Comparison of ENCODE assay signal across 19 cellular contexts in genomic region chr20:44188752-44189151, GRCh38. TPM values are rescaled to one million over a fixed set of nuclear protein-coding genes. Genes with fewer than 3 reads are reported as not detected.
DNase-seq lines count a peak whose midpoint lies in the region; ATAC-seq, FAIRE-seq and TF ChIP-seq lines count a peak whose summit lies in the region.
"Had no signal": no experiment of that assay in that cellular context is flagged by ENCODE, and none has a peak within 500 bp of the region (broad histone marks: within the 10 kb centered on the region; RNA-seq: fewer than 3 reads in every experiment).

No MANE protein-coding gene starts in this region.

- H3K9ac ChIP-seq in K562 (ENCODE audit: insufficient read depth in 1 of 2, low read depth in 2 of 2, low read length in 2 of 2) (no peak overlapping the region), mesendoderm (ENCODE audit: low read length) (no peak overlapping the region)

- H2AK5ac ChIP-seq in mesendoderm (ENCODE audit: low read length) = no peak overlapping the region

- no peak overlapping the region for H4K5ac ChIP-seq in mesendoderm (ENCODE audit: low read length)

- H4K20me1 ChIP-seq in K562 (replicated peaks; ENCODE audit: control insufficient read depth, insufficient read depth, low read length) = no peaks in the 10 kb centered on the region; the same call in 1 of the 2 replicates

- H3K4me3 ChIP-seq in K562 (no peak overlapping the region), mesendoderm (ENCODE audit: low read length) (no peak overlapping the region), transverse colon (no peak overlapping the region)
- H3K4me3 ChIP-seq: HAP-1 had no signal

- H4K8ac ChIP-seq in mesendoderm (ENCODE audit: low read depth, low read length) = no peak overlapping the region

- POLR2A ChIA-PET in K562 (lab: Yijun Ruan, JAX) = interaction anchor here (0.8 to 1.7 kb wide), 4 partner anchors 8 to 72 kb away, joined by 4 to 7 read pairs (median 4); no protein-coding TSS in a partner anchor

- DNase-seq in NK-92 treated with Interleukin-12 subunit alpha and Interleukin-12 subunit beta, amount 100 ng/mL, for 24 hours (lab: John Stamatoyannopoulos, UW) = peak; percentile 15
- DNase-seq in NK-92 (lab: John Stamatoyannopoulos, UW; ENCODE audit: unreplicated experiment) = no peak
- no peak for DNase-seq in K562 (ENCODE audit: extremely low read depth in 1 of 4, low spot score in 3 of 4)
- no peak for DNase-seq in mesendoderm
- DNase-seq in transverse colon = no peak
- DNase-seq in NCI-H1417 treated with DMSO at 0.1 percent for 48 hours (lab: John Stamatoyannopoulos, UW) = no peak
- DNase-seq: activated CD4-positive, alpha-beta T cell treated with anti-CD3 and anti-CD28 coated beads for 36 hours; DMS153; Karpas-422; kidney; ovary; SHP77 treated with DMSO at 0.1 percent for 48 hours; stimulated activated CD4-positive, alpha-beta T cell treated with anti-CD3 and anti-CD28 coated beads, Interleukin-4, amount 100 ng/mL, for 4 hours; substantia nigra had no signal

- no peak overlapping the region for H2BK15ac ChIP-seq in mesendoderm (replicated peaks; ENCODE audit: low read depth)

- H3K27ac ChIP-seq in K562 (ENCODE audit: extremely low read depth, low read depth, low read length) = no peak overlapping the region
- peak overlapping the region; percentile 5 for H3K27ac ChIP-seq in mesendoderm (ENCODE audit: low read depth, low read length)
- H3K27ac ChIP-seq in transverse colon = peak overlapping the region; percentile 82 to 91 (median 86)
- H3K27ac ChIP-seq: 22Rv1 had no signal

- H3K9me3 ChIP-seq in K562 (replicated peaks; ENCODE audit: control insufficient read depth, insufficient read depth, low read depth, low read length) (no peaks in the 10 kb centered on the region), transverse colon (no peaks in the 10 kb centered on the region)
- H3K9me3 ChIP-seq: HAP-1, ovary had no signal

- TF ChIP-seq EP300 in K562 (IDR thresholded peaks at IDR 0.05; ENCODE audit: low read length) (no peak), transverse colon (IDR thresholded peaks at IDR 0.05; ENCODE audit: low read depth) (no peak)

- in situ Hi-C loops in K562 (cut with MboI) (loop anchor here (5.0 kb wide), 1 partner anchor 71 kb away; no protein-coding TSS in a partner anchor), transverse colon (cut with MboI; ENCODE audit: low pct_ligation_motif_present in 1 of 4, low pct_unique_long_range_greater_than_20kb in 1 of 4, low sequenced_read_pairs in 3 of 4) (loop anchor here in 2 of 4 donors (5.0 kb wide), 2 partner anchors 66 to 71 kb away; no protein-coding TSS in a partner anchor)

- ATAC-seq in K562 (no peak; the same call in 2 of the 3 replicates), GM19463 (IDR thresholded peaks at IDR 0.05; ENCODE audit: unreplicated experiment) (no peak), HG02759 (IDR thresholded peaks at IDR 0.05; ENCODE audit: unreplicated experiment) (no peak)
- ATAC-seq: activated CD4-positive, alpha-beta T cell treated with anti-CD3 and anti-CD28 coated beads for 36 hours had no signal

- H3K23ac ChIP-seq in mesendoderm (ENCODE audit: low read length) = no peak overlapping the region

- H3K18ac ChIP-seq in mesendoderm (ENCODE audit: low read length) = peak overlapping the region; percentile 8

- peaks cover 20 to 46% of the 10 kb centered on the region in 2 experiments; a peak in 4 of 5 replicates for H3K27me3 ChIP-seq in K562 (ENCODE audit: control insufficient read depth in 2 of 2, insufficient read depth in 2 of 2, low read length in 2 of 2)
- no peaks in the 10 kb centered on the region for H3K27me3 ChIP-seq in mesendoderm (ENCODE audit: insufficient read depth, low read length, poor library complexity)
- no peaks in the 10 kb centered on the region for H3K27me3 ChIP-seq in transverse colon
- H3K27me3 ChIP-seq: ovary had no signal

- no peak overlapping the region for H2AFZ ChIP-seq in K562 (ENCODE audit: low read depth, low read length)

- H3K79me2 ChIP-seq in K562 (ENCODE audit: control insufficient read depth, insufficient read depth, low read length) = no peaks in the 10 kb centered on the region
- no peaks in the 10 kb centered on the region for H3K79me2 ChIP-seq in mesendoderm (ENCODE audit: control insufficient read depth, insufficient read depth, low read length)

- no TSS peak for BruUV-seq in K562 (replicated peaks; lab: Mats Ljungman, UMichigan)

- H2BK120ac ChIP-seq in mesendoderm (ENCODE audit: low read depth, low read length) = no peak overlapping the region

- CTCF ChIA-PET in K562 (lab: Yijun Ruan, JAX; ENCODE audit: low intra/inter-chr PET ratio) = interaction anchor here (3.5 kb wide), 1 partner anchor 72 kb away, joined by 38 read pairs; no protein-coding TSS in a partner anchor

- no peak overlapping the region for H3K4me2 ChIP-seq in K562 (ENCODE audit: insufficient read depth, low read length)
- no peak overlapping the region for H3K4me2 ChIP-seq in mesendoderm (ENCODE audit: low read length)

- no peak for FAIRE-seq in K562 (lab: Jason Lieb, UNC)
- FAIRE-seq: kidney had no signal

- TF ChIP-seq POLR2A in K562 (conservative IDR thresholded peaks at IDR 0.05) (no peak), transverse colon (IDR thresholded peaks at IDR 0.05) (no peak)

- peak overlapping the region; percentile 48 for H3K4ac ChIP-seq in mesendoderm (ENCODE audit: low read depth, low read length)

- H3K9me1 ChIP-seq in K562 (ENCODE audit: control insufficient read depth, insufficient read depth, low read length) = no peaks in the 10 kb centered on the region

- no peak overlapping the region for H2BK5ac ChIP-seq in mesendoderm (ENCODE audit: low read length)

- TF ChIP-seq CTCF in K562 (IDR thresholded peaks at IDR 0.05 in 2 of 3, conservative IDR thresholded peaks at IDR 0.05 in 1 of 3; ENCODE audit: insufficient read depth in 2 of 3, low read depth in 1 of 3, low read length in 3 of 3) (no peak), transverse colon (IDR thresholded peaks at IDR 0.05) (no peak)

- intact Hi-C loops in K562 (cut with micrococcal nuclease) = no loop called here
- intact Hi-C loops in transverse colon (cut with DNase I; ENCODE audit: low total_unique reads) = loop anchor here (5.0 kb wide), 1 partner anchor 51 kb away; no protein-coding TSS in a partner anchor

- H3K79me1 ChIP-seq in mesendoderm (ENCODE audit: low read length) = no peaks in the 10 kb centered on the region

- H3K56ac ChIP-seq in mesendoderm (ENCODE audit: low read length) = no peak overlapping the region

- 3% methylated on average over 6 of the region's 6 CpGs for WGBS in K562 (ENCODE audit: insufficient coverage, low coverage, missing lambda C conversion rate)
- WGBS in mesendoderm (ENCODE audit: extremely low coverage, insufficient coverage, low lambda C conversion rate) = no CpG with 5 or more reads among the region's 6 CpGs
- 80 to 100% methylated on average over 1 to 6 of the region's 6 CpGs for WGBS in transverse colon (ENCODE audit: low coverage in 1 of 2), 2 donors

- H3K36me3 ChIP-seq in K562 (ENCODE audit: control insufficient read depth, insufficient read depth, low read length) (no peaks in the 10 kb centered on the region), mesendoderm (ENCODE audit: control insufficient read depth, insufficient read depth, low read length) (no peaks in the 10 kb centered on the region), transverse colon (no peaks in the 10 kb centered on the region)
- H3K36me3 ChIP-seq: HAP-1, ovary had no signal

- TF ChIP-seq RAD21 in K562 (CRISPR knock-in tag; conservative IDR thresholded peaks at IDR 0.05 in 1 of 2, IDR thresholded peaks at IDR 0.05 in 1 of 2) = no peak

- H3K4me1 ChIP-seq in K562 (replicated peaks in 1 of 2; ENCODE audit: control insufficient read depth in 2 of 2, insufficient read depth in 2 of 2, low read length in 2 of 2) = peaks cover 0 to 4% of the 10 kb centered on the region in 2 experiments; a peak in 1 of 5 replicates
- no peaks in the 10 kb centered on the region for H3K4me1 ChIP-seq in mesendoderm (ENCODE audit: control insufficient read depth, low read depth, low read length)
- peaks cover 0 to 30% (median 3%) of the 10 kb centered on the region in 4 donors for H3K4me1 ChIP-seq in transverse colon
- H3K4me1 ChIP-seq: HAP-1 had no signal

RNA-seq across cellular contexts. Expression of gene JPH2, which starts 1.8 kb away (rescaled TPM):
- not detected in 2 replicates for total RNA-seq in K562 (2011; cell fraction: chromatin; rRNA removed; ENCODE audit: low replicate concordance)
- not detected in 2 replicates for total RNA-seq in K562 (2011; cell fraction: nucleolus; rRNA removed)
- not detected in 2 replicates for total RNA-seq in K562 (2011; cell fraction: nucleoplasm; rRNA removed)
- total RNA-seq in K562 (2014; rRNA removed) (not detected in 2 replicates), K562 (2014; rRNA removed; fragmentation: Illumina TruSeq; extraction: Trizol) (not detected in 2 replicates), K562 (2015; rRNA removed; fragmentation: Illumina TruSeq; extraction: Trizol) (not detected in 2 replicates), K562 (2021) (not detected in 2 replicates), transverse colon (100 to 1,000 TPM in 1 of 4 donors, 10 to 100 TPM in 2, 1 to 10 TPM in 1; 9.8 to 216 (median 18.3) TPM)
- polyA plus RNA-seq in K562 (2011; rRNA removed) (not detected in 2 replicates), K562 (2014; fragmentation: Illumina TruSeq; extraction: Trizol) (not detected in 2 replicates), K562 (2014; fragmentation: Nextera tagmentation; extraction: Ambion mirVana) (not detected), K562 (2014; rRNA removed) (not detected in 2 replicates)
- not detected in 2 replicates for polyA plus RNA-seq in K562 (2011; cell fraction: cytosol; rRNA removed)
- not detected in 2 replicates for polyA plus RNA-seq in K562 (2011; cell fraction: nucleus; rRNA removed)
- not detected in 2 replicates for polyA plus RNA-seq in K562 (2012)
- not detected in 2 replicates for polyA minus RNA-seq in K562 (2011; rRNA and poly(A)+ RNA removed)
- polyA minus RNA-seq in K562 (2011; cell fraction: cytosol; rRNA and poly(A)+ RNA removed) = not detected in 2 replicates
- not detected in 2 replicates for polyA minus RNA-seq in K562 (2011; cell fraction: nucleus; rRNA and poly(A)+ RNA removed)
- polyA plus RNA-seq in mesendoderm (2013, experiment 1 of 2) = 2.3 TPM
- polyA plus RNA-seq in mesendoderm (2013, experiment 2 of 2) = 2.3 TPM
- total RNA-seq: activated T-helper 2 cell treated with anti-CD3 and anti-CD28 coated beads, Interferon-gamma antibody, Interleukin-2, Interleukin-4, amounts not matched to agents 10 μg/mL and 5 μg/mL and 100 μg/mL, durations not matched to agents 14 hours and 24 hours and 36 hours had no signal

RNA-seq across cellular contexts. Expression of gene OSER1, which starts 21.8 kb away (rescaled TPM):
- total RNA-seq in K562 (2011; cell fraction: chromatin; rRNA removed; ENCODE audit: low replicate concordance) = 9.4 and 15.8 TPM in 2 replicates
- 8.2 and 10.0 TPM in 2 replicates for total RNA-seq in K562 (2011; cell fraction: nucleolus; rRNA removed)
- total RNA-seq in K562 (2011; cell fraction: nucleoplasm; rRNA removed) = 10.0 and 13.6 TPM in 2 replicates
- total RNA-seq in K562 (2014; rRNA removed) = 15.5 and 15.6 TPM in 2 replicates
- 19.6 and 25.5 TPM in 2 replicates for total RNA-seq in K562 (2014; rRNA removed; fragmentation: Illumina TruSeq; extraction: Trizol)
- 19.4 and 19.9 TPM in 2 replicates for total RNA-seq in K562 (2015; rRNA removed; fragmentation: Illumina TruSeq; extraction: Trizol)
- total RNA-seq in K562 (2021) = 19.0 and 20.4 TPM in 2 replicates
- 37.3 and 43.9 TPM in 2 replicates for polyA plus RNA-seq in K562 (2011; rRNA removed)
- 17.5 and 28.9 TPM in 2 replicates for polyA plus RNA-seq in K562 (2011; cell fraction: cytosol; rRNA removed)
- 42.5 and 57.4 TPM in 2 replicates for polyA plus RNA-seq in K562 (2011; cell fraction: nucleus; rRNA removed)
- 17.6 and 20.4 TPM in 2 replicates for polyA plus RNA-seq in K562 (2012)
- 23.6 and 25.4 TPM in 2 replicates for polyA plus RNA-seq in K562 (2014; fragmentation: Illumina TruSeq; extraction: Trizol)
- 10 to 100 TPM; 54.8 to 57.3 TPM for polyA plus RNA-seq in K562 (2014; fragmentation: Nextera tagmentation; extraction: Ambion mirVana)
- 19.7 and 21.7 TPM in 2 replicates for polyA plus RNA-seq in K562 (2014; rRNA removed)
- 31.4 and 31.8 TPM in 2 replicates for polyA minus RNA-seq in K562 (2011; rRNA and poly(A)+ RNA removed)
- 10.0 and 12.0 TPM in 2 replicates for polyA minus RNA-seq in K562 (2011; cell fraction: cytosol; rRNA and poly(A)+ RNA removed)
- 4.7 and 8.0 TPM in 2 replicates for polyA minus RNA-seq in K562 (2011; cell fraction: nucleus; rRNA and poly(A)+ RNA removed)
- 27.3 TPM for polyA plus RNA-seq in mesendoderm (2013, experiment 1 of 2)
- 27.4 TPM for polyA plus RNA-seq in mesendoderm (2013, experiment 2 of 2)
- total RNA-seq in transverse colon = 10 to 100 TPM; 11.2 to 38.0 (median 26.2) TPM

RNA-seq across cellular contexts. Expression of gene GDAP1L1, which starts 58.4 kb away (rescaled TPM):
- not detected in 2 replicates for total RNA-seq in K562 (2011; cell fraction: chromatin; rRNA removed; ENCODE audit: low replicate concordance)
- total RNA-seq in K562 (2011; cell fraction: nucleolus; rRNA removed) = not detected in 2 replicates
- total RNA-seq in K562 (2011; cell fraction: nucleoplasm; rRNA removed) = not detected in 2 replicates
- total RNA-seq in K562 (2014; rRNA removed) (not detected in 2 replicates), K562 (2014; rRNA removed; fragmentation: Illumina TruSeq; extraction: Trizol) (not detected in 2 replicates), K562 (2015; rRNA removed; fragmentation: Illumina TruSeq; extraction: Trizol) (not detected in 2 replicates), K562 (2021) (0.31 and 0.34 TPM in 2 replicates), transverse colon (not detected)
- polyA plus RNA-seq in K562 (2011; rRNA removed) (not detected in 2 replicates), K562 (2014; fragmentation: Illumina TruSeq; extraction: Trizol) (0.06 TPM in 1 of 2 replicates, not detected in the other), K562 (2014; fragmentation: Nextera tagmentation; extraction: Ambion mirVana) (under 1 TPM in 1 of 2 experiments, not detected in 1; 0.07 TPM), K562 (2014; rRNA removed) (0.40 and 0.53 TPM in 2 replicates)
- polyA plus RNA-seq in K562 (2011; cell fraction: cytosol; rRNA removed) = 0.27 TPM in 1 of 2 replicates, not detected in the other
- 0.27 TPM in 1 of 2 replicates, not detected in the other for polyA plus RNA-seq in K562 (2011; cell fraction: nucleus; rRNA removed)
- polyA plus RNA-seq in K562 (2012) = 5.5 TPM in 1 of 2 replicates, not detected in the other
- not detected in 2 replicates for polyA minus RNA-seq in K562 (2011; rRNA and poly(A)+ RNA removed)
- polyA minus RNA-seq in K562 (2011; cell fraction: cytosol; rRNA and poly(A)+ RNA removed) = not detected in 2 replicates
- not detected in 2 replicates for polyA minus RNA-seq in K562 (2011; cell fraction: nucleus; rRNA and poly(A)+ RNA removed)
- 2.6 TPM for polyA plus RNA-seq in mesendoderm (2013, experiment 1 of 2)
- polyA plus RNA-seq in mesendoderm (2013, experiment 2 of 2) = 2.5 TPM
- total RNA-seq: activated T-helper 2 cell treated with anti-CD3 and anti-CD28 coated beads, Interferon-gamma antibody, Interleukin-2, Interleukin-4, amounts not matched to agents 10 μg/mL and 5 μg/mL and 100 μg/mL, durations not matched to agents 14 hours and 24 hours and 36 hours; kidney had no signal

Comparison
In these comparisons a context has a peak if more than half of its experiments do, and no peak if none do; other contexts are left out.
1. RNA of gene JPH2, which starts 1.8 kb away (total RNA-seq): 9.8 to 216 TPM in transverse colon; not detected in K562; every median in the first group is over 10 times any median in the second.